In genomic region chr1:12087797-12088314, GRCh38 we compare ENCODE assay signal across 11 cellular contexts. TPM values are rescaled to one million over a fixed set of nuclear protein-coding genes. Genes with fewer than 3 reads are reported as not detected.
DNase-seq lines count a peak whose midpoint lies in the region; ATAC-seq and TF ChIP-seq lines count a peak whose summit lies in the region.
"Had no signal": no experiment of that assay in that cellular context is flagged by ENCODE, and none has a peak within 500 bp of the region (broad histone marks: within the 10 kb centered on the region; RNA-seq: fewer than 3 reads in every experiment).

No MANE protein-coding gene starts in this region.

- peaks cover 47% of the 10 kb centered on the region for H3K4me1 ChIP-seq in CD4-positive, alpha-beta memory T cell (ENCODE audit: insufficient read depth, low read length)
- peaks cover 30% of the 10 kb centered on the region for H3K4me1 ChIP-seq in effector memory CD4-positive, alpha-beta T cell (ENCODE audit: control insufficient read depth, insufficient read depth, low read length, poor library complexity, severe bottlenecking)
- peaks cover 10% of the 10 kb centered on the region; the same call in 1 of the 2 replicates for H3K4me1 ChIP-seq in SJCRH30
- no peaks in the 10 kb centered on the region for H3K4me1 ChIP-seq in foreskin keratinocyte
- H3K4me1 ChIP-seq: SJSA1, testis had no signal

- no peaks in the 10 kb centered on the region for H3K9me3 ChIP-seq in CD4-positive, alpha-beta memory T cell (ENCODE audit: control insufficient read depth in 1 of 2, low read length in 2 of 2)
- peaks cover 7% of the 10 kb centered on the region for H3K9me3 ChIP-seq in effector memory CD4-positive, alpha-beta T cell (ENCODE audit: control insufficient read depth, low read length)
- no peaks in the 10 kb centered on the region for H3K9me3 ChIP-seq in SJCRH30 (replicated peaks)
- H3K9me3 ChIP-seq: SJSA1, testis had no signal

- peaks cover 39 to 54% (median 44%) of the 10 kb centered on the region in 4 donors for H3K4me1 Mint-ChIP-seq in CD4-positive, alpha-beta memory T cell
- H3K4me1 Mint-ChIP-seq in WTC11, result peaks cover 9% of the 10 kb centered on the region; the same call in 1 of the 2 replicates

- intact Hi-C loops in CD4-positive, alpha-beta memory T cell (cut with micrococcal nuclease), result loop anchor here (1.0 kb wide), 1 partner anchor 30 kb away; no protein-coding TSS in a partner anchor

- CTCF ChIA-PET in CD4-positive, alpha-beta memory T cell (lab: Charles Lee; ENCODE audit: partially characterized antibody), result interaction anchor here (1.0 to 2.4 kb wide), 5 partner anchors 9 to 122 kb away, joined by 3 to 11 read pairs (median 5); no protein-coding TSS in a partner anchor
- CTCF ChIA-PET in WTC11 (lab: Charles Lee), result interaction anchor here (1.4 to 2.0 kb wide), 2 partner anchors 9 to 37 kb away, joined by 4 to 15 read pairs; no protein-coding TSS in a partner anchor

- H3K36me3 Mint-ChIP-seq in CD4-positive, alpha-beta memory T cell, result peaks cover 2 to 4% of the 10 kb centered on the region in 2 donors
- peaks cover 32% of the 10 kb centered on the region for H3K36me3 Mint-ChIP-seq in WTC11

- H3K36me3 ChIP-seq in CD4-positive, alpha-beta memory T cell (ENCODE audit: insufficient read depth, low read length), result no peaks in the 10 kb centered on the region
- no peaks in the 10 kb centered on the region for H3K36me3 ChIP-seq in effector memory CD4-positive, alpha-beta T cell (ENCODE audit: control insufficient read depth, insufficient read depth, low read length)
- no peaks in the 10 kb centered on the region for H3K36me3 ChIP-seq in SJCRH30
- H3K36me3 ChIP-seq: SJSA1 had no signal

- ATAC-seq in HG02610 (IDR thresholded peaks at IDR 0.05; ENCODE audit: unreplicated experiment) (peak; percentile 70), WTC11 (no peak), foreskin keratinocyte (no peak)

- H3K4me3 Mint-ChIP-seq in CD4-positive, alpha-beta memory T cell, result peak overlapping the region; percentile 60 to 84 (median 78)
- H3K4me3 Mint-ChIP-seq in WTC11, result no peak overlapping the region

- POLR2A ChIA-PET in CD4-positive, alpha-beta memory T cell (lab: Charles Lee; ENCODE audit: partially characterized antibody), result interaction anchor here (0.7 to 2.9 kb wide), 12 partner anchors 9 to 180 kb away, joined by 3 to 19 read pairs (median 4); partner anchors contain the start of genes MFN2 and MIIP
- POLR2A ChIA-PET in WTC11 (lab: Charles Lee), result no interaction called here

- H3K27me3 ChIP-seq in CD4-positive, alpha-beta memory T cell (ENCODE audit: insufficient read depth, low read length), result no peaks in the 10 kb centered on the region
- H3K27me3 ChIP-seq in effector memory CD4-positive, alpha-beta T cell (replicated peaks; ENCODE audit: control insufficient read depth, insufficient read depth, low read length, poor library complexity, severe bottlenecking), result no peaks in the 10 kb centered on the region
- H3K27me3 ChIP-seq in SJCRH30, result no peaks in the 10 kb centered on the region
- H3K27me3 ChIP-seq in foreskin keratinocyte, result no peaks in the 10 kb centered on the region
- H3K27me3 ChIP-seq: SJSA1, testis had no signal

- peaks cover 3 to 25% (median 8%) of the 10 kb centered on the region in 8 donors for H3K9me3 Mint-ChIP-seq in CD4-positive, alpha-beta memory T cell
- peaks cover 6% of the 10 kb centered on the region for H3K9me3 Mint-ChIP-seq in WTC11

- peak overlapping the region; percentile 50 for H3K27ac ChIP-seq in CD4-positive, alpha-beta memory T cell (ENCODE audit: low read depth, low read length)
- peak overlapping the region; percentile 56 for H3K27ac ChIP-seq in effector memory CD4-positive, alpha-beta T cell (ENCODE audit: insufficient read depth, low read length, poor library complexity, severe bottlenecking)
- H3K27ac ChIP-seq in substantia nigra (ENCODE audit: low read depth, low read length, poor library complexity, severe bottlenecking), result no peak overlapping the region
- H3K27ac ChIP-seq in SJCRH30, result no peak overlapping the region
- no peak overlapping the region for H3K27ac ChIP-seq in foreskin keratinocyte
- H3K27ac ChIP-seq: SJSA1, testis had no signal

- DNase-seq in CD4-positive, alpha-beta memory T cell, result peak; percentile 56 to 68 (median 60)
- DNase-seq in WTC11 (ENCODE audit: low spot score) (no peak), substantia nigra (lab: John Stamatoyannopoulos, UW) (no peak), SJCRH30 (no peak), foreskin keratinocyte (no peak), NCI-H1436 (lab: John Stamatoyannopoulos, UW) (no peak)
- DNase-seq in effector memory CD4-positive, alpha-beta T cell, result peak; percentile 24
- DNase-seq: testis had no signal

- no peaks in the 10 kb centered on the region for H3K27me3 Mint-ChIP-seq in CD4-positive, alpha-beta memory T cell
- H3K27me3 Mint-ChIP-seq in WTC11 (ENCODE audit: low read depth), result no peaks in the 10 kb centered on the region

- H3K27ac Mint-ChIP-seq in CD4-positive, alpha-beta memory T cell, result peak overlapping the region; percentile 77 to 95 (median 90)
- peak overlapping the region; percentile 25; the same call in 1 of the 2 replicates for H3K27ac Mint-ChIP-seq in WTC11

- TF ChIP-seq CTCF in WTC11 (IDR thresholded peaks at IDR 0.05) (no peak), foreskin keratinocyte (conservative IDR thresholded peaks at IDR 0.05) (no peak)

- H3K4me3 ChIP-seq in CD4-positive, alpha-beta memory T cell (ENCODE audit: low read length in 2 of 2), result peak overlapping the region; percentile 12 to 47
- peak overlapping the region; percentile 5 for H3K4me3 ChIP-seq in effector memory CD4-positive, alpha-beta T cell (ENCODE audit: insufficient read depth, low read depth, low read length, poor library complexity, severe bottlenecking)
- no peak overlapping the region for H3K4me3 ChIP-seq in SJCRH30
- H3K4me3 ChIP-seq: SJSA1, testis had no signal

TF ChIP-seq in WTC11, 78 proteins besides CTCF, POLR2A, EP300 and RAD21:
- no peak for TF ChIP-seq ZBTB21 (CRISPR knock-in tag; IDR thresholded peaks at IDR 0.05; ENCODE audit: borderline replicate concordance)
- 0 out of 2 replicates have a peak, but pooled peaks have one; percentile 7 for TF ChIP-seq GTF2I (CRISPR knock-in tag; conservative IDR thresholded peaks at IDR 0.05)

RNA-seq across cellular contexts. Expression of gene TNFRSF8, which starts 24.8 kb away (rescaled TPM):
- not detected for total RNA-seq in CD4-positive, alpha-beta memory T cell
- polyA plus RNA-seq in CD4-positive, alpha-beta memory T cell, result not detected
- total RNA-seq in WTC11 (2021) (20.5 to 21.3 TPM (median 20.8 TPM) in 3 replicates), foreskin keratinocyte (0.07 TPM in 2 replicates)
- total RNA-seq in SJCRH30 (2014; rRNA removed; shearing (Covaris generic)), result 0.32 and 0.43 TPM in 2 replicates
- polyA plus RNA-seq in foreskin keratinocyte, result 0.07 and 0.10 TPM in 2 replicates
- total RNA-seq: SJSA1 had no signal
- polyA plus RNA-seq: BJ had no signal

Comparison
In these comparisons a context has a peak if more than half of its experiments do, and no peak if none do; other contexts are left out.
1. DNase-seq: peak in CD4-positive, alpha-beta memory T cell (5 of 5) and effector memory CD4-positive, alpha-beta T cell (3 of 3); none in WTC11 (single experiment), substantia nigra (0 of 49), SJCRH30 (0 of 2), foreskin keratinocyte (0 of 2) and NCI-H1436 (single experiment).
2. H3K27ac ChIP-seq: peak in CD4-positive, alpha-beta memory T cell (single experiment) and effector memory CD4-positive, alpha-beta T cell (single experiment); none in substantia nigra (single experiment), SJCRH30 (single experiment) and foreskin keratinocyte (single experiment).
3. RNA of gene TNFRSF8, which starts 24.8 kb away (total RNA-seq): 20.5 to 21.3 TPM in WTC11; 0.32 to 0.43 TPM in SJCRH30, 0.07 TPM in foreskin keratinocyte and not detected in CD4-positive, alpha-beta memory T cell; every median in the first group is over 10 times any median in the second.